20 cellular contexts compared by ENCODE assay signal in genomic region chr14:103857256-103857655, GRCh38.
"Had no signal": no experiment of that assay in that cellular context is flagged by ENCODE, and none has a peak within 500 bp of the region (broad histone marks: within the 10 kb centered on the region; RNA-seq: fewer than 3 reads in every experiment).

No MANE protein-coding gene starts in this region.

- ATAC-seq: effector memory CD8-positive, alpha-beta T cell; left lobe of liver; naive thymus-derived CD8-positive, alpha-beta T cell; sciatic nerve; upper lobe of right lung had no signal

- H3K9me3 ChIP-seq: prostate gland, right atrium auricular region, thoracic aorta, transverse colon, upper lobe of right lung, vagina had no signal

- H3K4me1 ChIP-seq: parathyroid adenoma had no signal

- DNase-seq: cortex of kidney; effector memory CD8-positive, alpha-beta T cell; mesenchymal stem cell; midbrain; naive thymus-derived CD8-positive, alpha-beta T cell; nephron progenitor cell; stimulated activated CD4-positive, alpha-beta T cell treated with anti-CD3 and anti-CD28 coated beads, Interleukin-2, amount 100 ng/mL, for 24 hours; stimulated activated CD4-positive, alpha-beta T cell treated with anti-CD3 and anti-CD28 coated beads, Interleukin-4, amount 100 ng/mL, for 24 hours; stimulated activated naive CD4-positive, alpha-beta T cell treated with Interleukin-2 at 50 U/mL for 16 hours; transverse colon; upper lobe of right lung had no signal

- H3K9me3 Mint-ChIP-seq: effector memory CD8-positive, alpha-beta T cell; naive thymus-derived CD8-positive, alpha-beta T cell; nephron progenitor cell; stimulated activated effector memory CD8-positive, alpha-beta T cell treated with anti-CD3 and anti-CD28 coated beads, Interleukin-12 subunit alpha, Interleukin-12 subunit beta, amount 100 ng/mL, for 72 hours had no signal

- H3K4me3 ChIP-seq: prostate gland, right atrium auricular region, smooth muscle cell, thoracic aorta, transverse colon, upper lobe of right lung, vagina had no signal

- H3K27me3 ChIP-seq: right atrium auricular region, transverse colon, upper lobe of right lung, vagina had no signal

- H2AFZ ChIP-seq: parathyroid adenoma had no signal

- H3K9ac ChIP-seq: parathyroid adenoma had no signal

- H3K27ac Mint-ChIP-seq: effector memory CD8-positive, alpha-beta T cell; stimulated activated effector memory CD8-positive, alpha-beta T cell treated with anti-CD3 and anti-CD28 coated beads, Interleukin-12 subunit alpha, Interleukin-12 subunit beta, amount 100 ng/mL, for 72 hours had no signal

- H3K36me3 Mint-ChIP-seq: naive thymus-derived CD8-positive, alpha-beta T cell; stimulated activated effector memory CD8-positive, alpha-beta T cell treated with anti-CD3 and anti-CD28 coated beads, Interleukin-12 subunit alpha, Interleukin-12 subunit beta, amount 100 ng/mL, for 72 hours had no signal

- H3K36me3 ChIP-seq: prostate gland, right atrium auricular region, thoracic aorta, transverse colon, upper lobe of right lung, vagina had no signal

- H3K4me3 Mint-ChIP-seq: effector memory CD8-positive, alpha-beta T cell; naive thymus-derived CD8-positive, alpha-beta T cell; stimulated activated effector memory CD8-positive, alpha-beta T cell treated with anti-CD3 and anti-CD28 coated beads, Interleukin-12 subunit alpha, Interleukin-12 subunit beta, amount 100 ng/mL, for 72 hours had no signal

- H3K4me2 ChIP-seq: smooth muscle cell had no signal

- H3K27ac ChIP-seq: parathyroid adenoma, right atrium auricular region, thoracic aorta, transverse colon, upper lobe of right lung, vagina had no signal

- H3K4me1 Mint-ChIP-seq: stimulated activated effector memory CD8-positive, alpha-beta T cell treated with anti-CD3 and anti-CD28 coated beads, Interleukin-12 subunit alpha, Interleukin-12 subunit beta, amount 100 ng/mL, for 72 hours had no signal
